9 cellular contexts compared by ENCODE assay signal in the genomic region with DNA sequence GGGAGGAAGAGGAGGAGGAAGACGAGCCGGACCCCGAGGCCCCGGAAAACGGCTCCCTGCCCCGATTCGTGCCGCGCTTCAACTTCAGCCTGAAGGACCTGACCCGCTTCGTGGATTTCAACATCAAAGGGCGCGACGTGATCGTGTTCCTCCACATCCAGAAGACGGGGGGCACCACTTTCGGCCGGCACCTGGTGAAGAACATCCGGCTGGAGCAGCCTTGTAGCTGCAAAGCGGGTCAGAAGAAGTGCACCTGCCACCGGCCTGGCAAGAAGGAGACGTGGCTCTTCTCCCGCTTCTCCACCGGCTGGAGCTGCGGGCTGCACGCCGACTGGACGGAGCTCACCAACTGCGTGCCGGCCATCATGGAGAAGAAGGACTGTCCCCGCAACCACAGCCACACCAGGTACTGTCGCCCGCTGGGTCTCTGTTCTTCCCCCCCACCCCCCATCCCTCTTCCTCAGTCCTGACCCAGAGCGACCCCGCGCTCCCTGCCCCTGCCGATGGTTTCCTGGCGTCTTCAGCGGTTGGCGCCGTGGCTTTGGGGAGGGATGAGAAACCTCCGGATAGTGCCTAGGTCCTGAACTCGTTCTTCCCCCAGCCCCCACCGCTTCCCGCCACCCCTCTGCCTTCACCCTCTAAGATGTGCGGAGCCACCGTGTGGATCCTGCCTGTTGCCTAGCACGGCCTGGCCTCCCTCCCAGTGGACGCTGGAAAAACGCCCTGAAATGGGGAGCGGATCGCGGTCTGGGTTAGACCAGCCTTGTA. TPM values are rescaled to one million over a fixed set of nuclear protein-coding genes. Genes with fewer than 3 reads are reported as not detected.
DNase-seq lines count a peak whose midpoint lies in the region; ATAC-seq and TF ChIP-seq lines count a peak whose summit lies in the region.
"Had no signal": no experiment of that assay in that cellular context is flagged by ENCODE, and none has a peak within 500 bp of the region (broad histone marks: within the 10 kb centered on the region; RNA-seq: fewer than 3 reads in every experiment).

No MANE protein-coding gene starts in this region.

- no peak for TF ChIP-seq CTCF in Peyer's patch (IDR thresholded peaks at IDR 0.05)
- TF ChIP-seq CTCF in left ventricle myocardium inferior (IDR thresholded peaks at IDR 0.05; ENCODE audit: borderline replicate concordance): no peak
- no peak for TF ChIP-seq CTCF in OCI-LY7 (conservative IDR thresholded peaks at IDR 0.05; ENCODE audit: low read length)

- intact Hi-C loops in left ventricle myocardium inferior (cut with micrococcal nuclease) (no loop called here), sciatic nerve (cut with DNase I) (no loop called here), OCI-LY7 (cut with micrococcal nuclease; ENCODE audit: unreplicated experiment) (no loop called here)

- no peaks in the 10 kb centered on the region for H3K9me2 ChIP-seq in OCI-LY7 (ENCODE audit: insufficient read depth, low read length)

- H3K27ac ChIP-seq in Peyer's patch: no peak overlapping the region
- H3K27ac ChIP-seq in left ventricle myocardium inferior (replicated peaks): no peak overlapping the region
- H3K27ac ChIP-seq in OCI-LY7 (ENCODE audit: low read depth, low read length, poor library complexity, severe bottlenecking): no peak overlapping the region

- DNase-seq in Peyer's patch (peak in 1 of 3 donors; percentile 49), left ventricle myocardium inferior (peak; percentile 14), sciatic nerve (ENCODE audit: low spot score) (no peak), KG1 (lab: John Stamatoyannopoulos, UW) (no peak), OCI-LY7 (ENCODE audit: low spot score) (no peak), SKM-1 treated with dmso at 0.1 percent for 144 hours (lab: John Stamatoyannopoulos, UW; ENCODE audit: unreplicated experiment) (no peak)
- no peak for DNase-seq in activated CD4-positive, alpha-beta T cell treated with anti-CD3 and anti-CD28 coated beads, Interleukin-2, amount 50 U/mL, for 48 hours

- no peak for TF ChIP-seq POLR2A in Peyer's patch (IDR thresholded peaks at IDR 0.05)

- H3K4me1 ChIP-seq in Peyer's patch: peaks cover 0 to 13% (median 0%) of the 10 kb centered on the region in 4 donors
- H3K4me1 ChIP-seq in left ventricle myocardium inferior: peaks cover 18% of the 10 kb centered on the region
- no peaks in the 10 kb centered on the region for H3K4me1 ChIP-seq in OCI-LY7 (ENCODE audit: insufficient read depth, low read length, poor library complexity, severe bottlenecking)

- H3K27me3 ChIP-seq in Peyer's patch: peaks cover 0 to 9% of the 10 kb centered on the region in 2 donors
- peaks cover 88% of the 10 kb centered on the region for H3K27me3 ChIP-seq in left ventricle myocardium inferior (ENCODE audit: low read depth)

- H2AFZ ChIP-seq in OCI-LY7 (ENCODE audit: low read length): no peak overlapping the region

- H3K4me2 ChIP-seq in OCI-LY7 (ENCODE audit: low read length): no peak overlapping the region

- ATAC-seq in GM19438 (IDR thresholded peaks at IDR 0.05; ENCODE audit: low read depth, unreplicated experiment) (peak; percentile 6), sciatic nerve (peak; percentile 49)

- no peaks in the 10 kb centered on the region for H3K79me2 ChIP-seq in OCI-LY7 (ENCODE audit: insufficient read depth, low read depth, low read length)

- BruUV-seq in OCI-LY7 (replicated peaks; lab: Mats Ljungman, UMichigan): no TSS peak

- CTCF ChIA-PET in OCI-LY7 (lab: Charles Lee; ENCODE audit: unreplicated experiment): no interaction called here

- no peaks in the 10 kb centered on the region for H3K36me3 ChIP-seq in Peyer's patch
- no peaks in the 10 kb centered on the region for H3K36me3 ChIP-seq in left ventricle myocardium inferior
- no peaks in the 10 kb centered on the region for H3K36me3 ChIP-seq in OCI-LY7 (ENCODE audit: insufficient read depth, low read length)

- H4K20me1 ChIP-seq in OCI-LY7 (ENCODE audit: insufficient read depth, low read length): no peaks in the 10 kb centered on the region

- H3K4me3 ChIP-seq in Peyer's patch: peak overlapping the region in 3 of 4 donors; percentile 24 to 49 (median 46)
- peak overlapping the region; percentile 66 for H3K4me3 ChIP-seq in left ventricle myocardium inferior
- no peak overlapping the region for H3K4me3 ChIP-seq in OCI-LY7 (ENCODE audit: low read depth, low read length, poor library complexity, severe bottlenecking)

- POLR2A ChIA-PET in OCI-LY7 (lab: Charles Lee): no interaction called here

- H3K9me3 ChIP-seq in Peyer's patch (no peaks in the 10 kb centered on the region), left ventricle myocardium inferior (replicated peaks) (no peaks in the 10 kb centered on the region), OCI-LY7 (ENCODE audit: low read length) (no peaks in the 10 kb centered on the region)

RNA-seq across cellular contexts. Expression of gene HS6ST3, which starts 1.4 kb away (rescaled TPM):
- total RNA-seq in Peyer's patch (under 1 TPM in 1 of 4 donors, not detected in 3; 0.09 TPM), left ventricle myocardium inferior (2.0 TPM), sciatic nerve (0.22 TPM), OCI-LY7 (2022) (not detected in 2 replicates)
- total RNA-seq in OCI-LY7 (2014; rRNA removed; shearing (Covaris generic)): not detected in 2 replicates
- total RNA-seq: liver had no signal

RNA-seq across cellular contexts. Expression of gene UGGT2, which starts 38.1 kb away (rescaled TPM):
- 10 to 100 TPM; 17.5 to 29.9 (median 25.2) TPM for total RNA-seq in Peyer's patch
- 11.4 TPM for total RNA-seq in left ventricle myocardium inferior
- 44.9 TPM for total RNA-seq in sciatic nerve
- total RNA-seq in OCI-LY7 (2014; rRNA removed; shearing (Covaris generic)): not detected in 2 replicates
- 1.8 and 3.3 TPM in 2 replicates for total RNA-seq in OCI-LY7 (2022)
